In genomic region chrX:9596837-9597236, GRCh38 we compare ENCODE assay signal across 31 cellular contexts.
"Had no signal": no experiment of that assay in that cellular context is flagged by ENCODE, and none has a peak within 500 bp of the region (broad histone marks: within the 10 kb centered on the region; RNA-seq: fewer than 3 reads in every experiment).

No MANE protein-coding gene starts in this region.

- H3K27ac Mint-ChIP-seq: neural progenitor cell; progenitor cell of endocrine pancreas; stimulated activated effector memory CD8-positive, alpha-beta T cell treated with anti-CD3 and anti-CD28 coated beads, Interleukin-12 subunit alpha, Interleukin-12 subunit beta, amount 100 ng/mL, for 72 hours; stimulated activated naive CD8-positive, alpha-beta T cell treated with anti-CD3 and anti-CD28 coated beads, Interleukin-15, Interleukin-2, amounts not matched to agents 100 ng/mL and 50 ng/mL, for 24 hours had no signal

- H3K4me2 ChIP-seq: neural progenitor cell had no signal

- H2AFZ ChIP-seq: neural progenitor cell, parathyroid adenoma had no signal

- DNase-seq: heart left ventricle; hypothalamus; immature natural killer cell; islet precursor cell; left ventricle myocardium inferior; mesendoderm; midbrain; mucosa of descending colon; naive thymus-derived CD8-positive, alpha-beta T cell; occipital lobe; stimulated activated CD4-positive, alpha-beta T cell treated with anti-CD3 and anti-CD28 coated beads, Interleukin-12 subunit alpha, Interleukin-12 subunit beta, amount 100 ng/mL, for 4 hours; stimulated activated CD4-positive, alpha-beta T cell treated with anti-CD3 and anti-CD28 coated beads, Interleukin-15, amount 100 ng/mL, for 24 hours; stimulated activated CD4-positive, alpha-beta T cell treated with anti-CD3 and anti-CD28 coated beads, Interleukin-2, amount 100 ng/mL, for 24 hours; stimulated activated CD4-positive, alpha-beta T cell treated with anti-CD3 and anti-CD28 coated beads, Interleukin-4, amount 100 ng/mL, for 24 hours; stimulated activated naive CD4-positive, alpha-beta T cell; tibial artery; upper lobe of right lung had no signal

- H3K27me3 ChIP-seq: heart left ventricle, neural progenitor cell, neutrophil, right atrium auricular region, suprapubic skin, tibial artery, upper lobe of right lung had no signal

- H3K36me3 Mint-ChIP-seq: stimulated activated effector memory CD8-positive, alpha-beta T cell treated with anti-CD3 and anti-CD28 coated beads, Interleukin-12 subunit alpha, Interleukin-12 subunit beta, amount 100 ng/mL, for 72 hours had no signal

- H3K27ac ChIP-seq: heart left ventricle, left ventricle myocardium inferior, neural progenitor cell, neutrophil, parathyroid adenoma, right atrium auricular region, skin epidermis, suprapubic skin, tibial artery, upper lobe of right lung had no signal

- H3K4me3 Mint-ChIP-seq: immature natural killer cell; naive thymus-derived CD8-positive, alpha-beta T cell; nephron; neural progenitor cell; stimulated activated effector memory CD8-positive, alpha-beta T cell treated with anti-CD3 and anti-CD28 coated beads, Interleukin-12 subunit alpha, Interleukin-12 subunit beta, amount 100 ng/mL, for 72 hours; stimulated activated naive CD8-positive, alpha-beta T cell treated with anti-CD3 and anti-CD28 coated beads, Interleukin-15, Interleukin-2, amounts not matched to agents 100 ng/mL and 50 ng/mL, for 24 hours had no signal

- H3K4me1 Mint-ChIP-seq: nephron, neural progenitor cell had no signal

- FAIRE-seq: urothelium cell line had no signal

- H3K9ac ChIP-seq: neural progenitor cell, parathyroid adenoma had no signal

- H3K9me3 Mint-ChIP-seq: stimulated activated effector memory CD8-positive, alpha-beta T cell treated with anti-CD3 and anti-CD28 coated beads, Interleukin-12 subunit alpha, Interleukin-12 subunit beta, amount 100 ng/mL, for 72 hours; stimulated activated naive CD8-positive, alpha-beta T cell treated with anti-CD3 and anti-CD28 coated beads, Interleukin-15, Interleukin-2, amounts not matched to agents 100 ng/mL and 50 ng/mL, for 24 hours had no signal

- H3K4me1 ChIP-seq: left ventricle myocardium inferior, neural progenitor cell, parathyroid adenoma, right atrium auricular region, suprapubic skin, upper lobe of right lung had no signal

- H3K9me3 ChIP-seq: heart left ventricle, left ventricle myocardium inferior, mucosa of descending colon, neutrophil, suprapubic skin, thoracic aorta, tibial artery, upper lobe of right lung had no signal

- H3K4me3 ChIP-seq: heart left ventricle, left ventricle myocardium inferior, lung, mucosa of descending colon, neural progenitor cell, right atrium auricular region, skin epidermis, suprapubic skin, thoracic aorta, tibial artery, upper lobe of right lung had no signal

- ATAC-seq: heart left ventricle; mucosa of descending colon; naive thymus-derived CD8-positive, alpha-beta T cell; sciatic nerve; stimulated activated effector memory CD8-positive, alpha-beta T cell treated with anti-CD3 and anti-CD28 coated beads, Interleukin-12 subunit alpha, Interleukin-12 subunit beta, amount 100 ng/mL, for 72 hours; upper lobe of right lung had no signal

- H3K27me3 Mint-ChIP-seq: naive thymus-derived CD8-positive, alpha-beta T cell; progenitor cell of endocrine pancreas; stimulated activated naive CD8-positive, alpha-beta T cell treated with anti-CD3 and anti-CD28 coated beads, Interleukin-15, Interleukin-2, amounts not matched to agents 100 ng/mL and 50 ng/mL, for 24 hours had no signal

- H3K36me3 ChIP-seq: heart left ventricle, left ventricle myocardium inferior, neural progenitor cell, neutrophil, right atrium auricular region, suprapubic skin, thoracic aorta, tibial artery, upper lobe of right lung had no signal

- H3K79me2 ChIP-seq: parathyroid adenoma had no signal
